In genomic region chr11:65117206-65118096, GRCh38 we compare ENCODE assay signal across 1 cellular context.
TF ChIP-seq lines count a peak whose summit lies in the region.

ZNHIT2 (minus strand) TSS chr11:65117701; CDS start chr11:65117653, 48 bp downstream.

TF ChIP-seq in HEK293, 187 proteins besides CTCF, POLR2A, EP300 and RAD21 (continued from another document):
- TF ChIP-seq ZNF692 (tag by site-specific recombination; IDR thresholded peaks at IDR 0.05) (peak; percentile 7; the same call in 1 of the 2 replicates), KLF8 (tag by site-specific recombination; IDR thresholded peaks at IDR 0.05) (peak; percentile 95), ZNF530 (tag by site-specific recombination; IDR thresholded peaks at IDR 0.05; ENCODE audit: low read depth) (no peak), ZNF48 (tag by site-specific recombination; IDR thresholded peaks at IDR 0.05) (no peak), AEBP2 (tag by site-specific recombination; IDR thresholded peaks at IDR 0.05; ENCODE audit: borderline replicate concordance) (peak; percentile 49; the same call in 1 of the 2 replicates), MYNN (tag by site-specific recombination; IDR thresholded peaks at IDR 0.05; ENCODE audit: borderline replicate concordance) (no peak), ZNF521 (tag by site-specific recombination; IDR thresholded peaks at IDR 0.05) (no peak), ZNF391 (tag by site-specific recombination; IDR thresholded peaks at IDR 0.05; ENCODE audit: borderline replicate concordance, low read depth) (peak; percentile 87), ZNF514 (tag by site-specific recombination; IDR thresholded peaks at IDR 0.05) (no peak), ZNF214 (tag by site-specific recombination; IDR thresholded peaks at IDR 0.05; ENCODE audit: borderline replicate concordance) (no peak), ZNF248 (tag by site-specific recombination; IDR thresholded peaks at IDR 0.05) (no peak), ZNF529 (tag by site-specific recombination; IDR thresholded peaks at IDR 0.05; ENCODE audit: insufficient replicate concordance) (no peak), SP7 (tag by site-specific recombination; IDR thresholded peaks at IDR 0.05) (peak; percentile 72; the same call in 1 of the 2 replicates), HIC1 (tag by site-specific recombination; IDR thresholded peaks at IDR 0.05) (peak; percentile 84), GLI4 (tag by site-specific recombination; IDR thresholded peaks at IDR 0.05) (peak; percentile 86; the same call in 1 of the 2 replicates), ELK4 (IDR thresholded peaks at IDR 0.05; ENCODE audit: borderline replicate concordance, low read depth, low read length) (no peak), ZFHX2 (tag by site-specific recombination; conservative IDR thresholded peaks at IDR 0.05) (peak; percentile 54), SP3 (tag by site-specific recombination; IDR thresholded peaks at IDR 0.05) (peak; percentile 71; the same call in 1 of the 2 replicates), ZNF157 (tag by site-specific recombination; IDR thresholded peaks at IDR 0.05) (no peak), KLF10 (tag by site-specific recombination; IDR thresholded peaks at IDR 0.05) (peak; percentile 34; the same call in 1 of the 2 replicates), ZNF19 (tag by site-specific recombination; IDR thresholded peaks at IDR 0.05; ENCODE audit: low read depth) (no peak), TCF7L2 (IDR thresholded peaks at IDR 0.05; ENCODE audit: borderline replicate concordance, low read depth, low read length) (no peak), ZNF654 (tag by site-specific recombination; IDR thresholded peaks at IDR 0.05; ENCODE audit: low read depth) (peak; percentile 84), ZBTB17 (tag by site-specific recombination; IDR thresholded peaks at IDR 0.05) (peak; percentile 59), ZNF10 (tag by site-specific recombination; IDR thresholded peaks at IDR 0.05) (0 out of 2 replicates have a peak, but pooled peaks have one; percentile 20), ZBTB6 (tag by site-specific recombination; IDR thresholded peaks at IDR 0.05) (no peak), ZSCAN4 (tag by site-specific recombination; IDR thresholded peaks at IDR 0.05) (0 out of 2 replicates have a peak, but pooled peaks have one; percentile 25), KLF1 (tag by site-specific recombination; IDR thresholded peaks at IDR 0.05) (peak; percentile 65; the same call in 1 of the 2 replicates), EGR2 (tag by site-specific recombination; IDR thresholded peaks at IDR 0.05; ENCODE audit: low read depth) (no peak; the same call in 1 of the 2 replicates), ZNF114 (tag by site-specific recombination; IDR thresholded peaks at IDR 0.05) (no peak), ZNF473 (tag by site-specific recombination; IDR thresholded peaks at IDR 0.05) (no peak), ZNF423 (tag by site-specific recombination; IDR thresholded peaks at IDR 0.05) (no peak), WT1 (tag by site-specific recombination; IDR thresholded peaks at IDR 0.05) (no peak), ZNF501 (tag by site-specific recombination; IDR thresholded peaks at IDR 0.05) (peak; percentile 70), ZNF2 (tag by site-specific recombination; IDR thresholded peaks at IDR 0.05) (peak; percentile 91), ZNF16 (tag by site-specific recombination; IDR thresholded peaks at IDR 0.05; ENCODE audit: low read depth) (no peak), OVOL3 (tag by site-specific recombination; IDR thresholded peaks at IDR 0.05) (no peak), REPIN1 (tag by site-specific recombination; IDR thresholded peaks at IDR 0.05; ENCODE audit: low read depth) (peak; percentile 70; the same call in 1 of the 2 replicates), ZNF639 (tag by site-specific recombination; IDR thresholded peaks at IDR 0.05) (no peak), ZNF280C (tag by site-specific recombination; IDR thresholded peaks at IDR 0.05) (no peak)
